In the genomic region with DNA sequence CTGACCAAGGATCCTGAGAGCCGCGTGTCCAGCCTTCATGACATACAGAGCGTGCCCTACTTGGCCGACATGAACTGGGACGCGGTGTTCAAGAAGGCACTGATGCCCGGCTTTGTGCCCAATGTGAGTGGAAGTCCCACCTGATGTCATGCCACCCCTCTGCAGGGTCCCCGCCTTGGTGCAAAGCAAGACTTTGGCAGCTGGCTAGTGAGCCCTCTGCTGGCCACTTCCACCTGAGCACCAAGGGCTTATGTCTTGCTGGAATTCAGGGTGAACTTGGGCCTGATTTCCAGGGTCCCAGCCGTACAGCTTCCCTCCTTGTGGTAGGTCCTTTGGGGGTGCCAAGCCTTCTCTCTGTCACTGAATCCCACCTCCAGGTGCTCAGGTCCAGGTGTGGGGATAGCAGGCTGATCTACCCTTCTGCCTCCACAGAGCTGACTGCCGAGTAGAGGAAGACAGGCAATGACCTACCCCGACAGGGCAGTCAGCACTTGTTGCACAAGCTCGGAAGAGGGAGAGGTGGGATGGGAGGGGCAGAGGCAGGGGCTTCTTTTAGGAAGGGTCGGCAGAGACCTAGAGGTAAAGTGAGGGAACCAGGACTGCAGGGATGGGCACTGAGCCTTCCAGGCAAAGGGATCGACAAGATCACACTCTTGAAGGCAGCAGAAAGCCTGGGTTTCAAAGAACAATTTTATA, we compare ENCODE assay signal across 8 cellular contexts.
DNase-seq lines count a peak whose midpoint lies in the region; ATAC-seq, FAIRE-seq and TF ChIP-seq lines count a peak whose summit lies in the region.

No MANE protein-coding gene starts in this region.

- no peaks in the 10 kb centered on the region for H3K9me1 ChIP-seq in endothelial cell of umbilical vein (replicated peaks; ENCODE audit: control insufficient read depth, extremely low read depth, insufficient read depth, low read length)

- H3K4me3 ChIP-seq in endothelial cell of umbilical vein (replicated peaks in 1 of 3; ENCODE audit: insufficient read depth in 1 of 3, low read depth in 1 of 3, low read length in 3 of 3) (no peak overlapping the region), neural cell (ENCODE audit: low read length) (no peak overlapping the region), thyroid gland (replicated peaks in 1 of 3) (no peak overlapping the region)

- H3K9ac ChIP-seq in endothelial cell of umbilical vein (replicated peaks; ENCODE audit: extremely low read depth, insufficient read depth, low read length), result no peak overlapping the region
- H3K9ac ChIP-seq in neural cell (ENCODE audit: low read length), result no peak overlapping the region

- H3K4me2 ChIP-seq in endothelial cell of umbilical vein (ENCODE audit: insufficient read depth, low read length), result no peak overlapping the region
- H3K4me2 ChIP-seq in neural cell (ENCODE audit: low read length), result no peak overlapping the region

- TF ChIP-seq POLR2A in endothelial cell of umbilical vein (IDR thresholded peaks at IDR 0.05; ENCODE audit: low read depth, low read length) (no peak), thyroid gland (IDR thresholded peaks at IDR 0.05) (no peak)

- H3K9me3 ChIP-seq in endothelial cell of umbilical vein (replicated peaks; ENCODE audit: control insufficient read depth, insufficient read depth, low read length) (no peaks in the 10 kb centered on the region), neural cell (ENCODE audit: low read length) (no peaks in the 10 kb centered on the region), thyroid gland (no peaks in the 10 kb centered on the region)

- H3F3A ChIP-seq in neural cell (ENCODE audit: insufficient read depth, low read length, poor library complexity, severe bottlenecking), result no peaks in the 10 kb centered on the region

- no peaks in the 10 kb centered on the region for H3K9me2 ChIP-seq in neural cell (ENCODE audit: insufficient read depth, low read length)

- DNase-seq in NCI-H510A treated with DMSO at 0.1 percent for 48 hours (lab: John Stamatoyannopoulos, UW) (peak; percentile 32), NCI-H510A (lab: John Stamatoyannopoulos, UW) (no peak), NCI-H1092 treated with DMSO at 0.1 percent for 48 hours (lab: John Stamatoyannopoulos, UW) (peak; percentile 8), endothelial cell of umbilical vein (ENCODE audit: low read depth, low spot score) (peak; percentile 7), thyroid gland (no peak), HCEC 1CT (no peak)

- H3K27me3 ChIP-seq in endothelial cell of umbilical vein (ENCODE audit: control insufficient read depth in 2 of 2, insufficient read depth in 2 of 2, low read length in 2 of 2) (no peaks in the 10 kb centered on the region), neural cell (ENCODE audit: insufficient read depth, low read depth, low read length) (no peaks in the 10 kb centered on the region), thyroid gland (no peaks in the 10 kb centered on the region)

- TF ChIP-seq RAD21 in neural cell (conservative IDR thresholded peaks at IDR 0.05), result no peak

- no TSS peak for BruUV-seq in endothelial cell of umbilical vein (replicated peaks; lab: Mats Ljungman, UMichigan)

- TF ChIP-seq CTCF in endothelial cell of umbilical vein (IDR thresholded peaks at IDR 0.05; ENCODE audit: extremely low read depth in 1 of 2, insufficient read depth in 1 of 2, low read depth in 1 of 2, low read length in 2 of 2) (peak; percentile 36 to 64), neural cell (IDR thresholded peaks at IDR 0.05; ENCODE audit: poor library complexity, severe bottlenecking) (peak; percentile 33), thyroid gland (IDR thresholded peaks at IDR 0.05) (peak in 1 of 6 experiments; percentile 20)

- CTCF ChIA-PET in endothelial cell of umbilical vein (lab: Charles Lee), result interaction anchor here (0.6 to 3.8 kb wide), 18 partner anchors 10 to 474 kb away, joined by 3 to 65 read pairs (median 4); partner anchors contain the start of gene STK32B

- no peak overlapping the region for H2AFZ ChIP-seq in endothelial cell of umbilical vein (ENCODE audit: low read depth, low read length)
- H2AFZ ChIP-seq in neural cell (ENCODE audit: low read depth, low read length), result no peak overlapping the region

- H3K79me2 ChIP-seq in endothelial cell of umbilical vein (ENCODE audit: control insufficient read depth, insufficient read depth, low read length) (no peaks in the 10 kb centered on the region), neural cell (replicated peaks; ENCODE audit: insufficient read depth, low read length) (no peaks in the 10 kb centered on the region)

- no peak for TF ChIP-seq EP300 in neural cell (conservative IDR thresholded peaks at IDR 0.05; ENCODE audit: poor library complexity, severe bottlenecking)

- POLR2A ChIA-PET in endothelial cell of umbilical vein (lab: Charles Lee), result no interaction called here

- intact Hi-C loops in endothelial cell of umbilical vein (cut with micrococcal nuclease) (loop anchor here (1.0 kb wide), 3 partner anchors 330 to 465 kb away; partner anchors contain the start of gene STK32B), thyroid gland (cut with DNase I) (no loop called here)

- no peaks in the 10 kb centered on the region for H3K4me1 ChIP-seq in endothelial cell of umbilical vein (ENCODE audit: control insufficient read depth, extremely low read depth, insufficient read depth, low read length)
- H3K4me1 ChIP-seq in thyroid gland, result no peaks in the 10 kb centered on the region

- H3K27ac ChIP-seq in endothelial cell of umbilical vein (ENCODE audit: insufficient read depth, low read depth, low read length) (no peak overlapping the region), neural cell (ENCODE audit: low read length) (no peak overlapping the region), thyroid gland (no peak overlapping the region)

- ATAC-seq in HG02973 (IDR thresholded peaks at IDR 0.05; ENCODE audit: unreplicated experiment), result no peak

- dilution Hi-C loops in endothelial cell of umbilical vein (cut with MboI; ENCODE audit: extremely low pct_ligation_motif_present, low sequenced_read_pairs), result no loop called here

- FAIRE-seq in endothelial cell of umbilical vein (lab: Jason Lieb, UNC), result no peak

- no peaks in the 10 kb centered on the region for H4K20me1 ChIP-seq in endothelial cell of umbilical vein (replicated peaks; ENCODE audit: control insufficient read depth, extremely low read depth, insufficient read depth, low read length)
- no peaks in the 10 kb centered on the region for H4K20me1 ChIP-seq in neural cell (ENCODE audit: insufficient read depth)

- no peaks in the 10 kb centered on the region for H3K36me3 ChIP-seq in endothelial cell of umbilical vein (ENCODE audit: control insufficient read depth in 2 of 2, extremely low read depth in 1 of 2, insufficient read depth in 2 of 2, low read length in 2 of 2)
- no peaks in the 10 kb centered on the region for H3K36me3 ChIP-seq in neural cell (ENCODE audit: insufficient read depth, low read length)
- no peaks in the 10 kb centered on the region for H3K36me3 ChIP-seq in thyroid gland

- WGBS in thyroid gland, 2 donors, result 78 to 79% methylated on average over 13 to 14 of the region's 14 CpGs

TF ChIP-seq in endothelial cell of umbilical vein, 7 proteins besides CTCF, POLR2A, EP300 and RAD21:
- TF ChIP-seq EZH2 (IDR thresholded peaks at IDR 0.05; ENCODE audit: borderline replicate concordance, low read depth, low read length, severe bottlenecking), result no peak
- no peak for TF ChIP-seq MYC (IDR thresholded peaks at IDR 0.05; ENCODE audit: low read depth, low read length)
- no peak for TF ChIP-seq POLR2AphosphoS5 (IDR thresholded peaks at IDR 0.05; ENCODE audit: insufficient read depth, low read depth, low read length)
- no peak for TF ChIP-seq MAX (IDR thresholded peaks at IDR 0.05; ENCODE audit: insufficient read depth, insufficient read length)
TF ChIP-seq in endothelial cell of umbilical vein: peak in this region for 0.

TF ChIP-seq in neural cell, 6 proteins besides CTCF, POLR2A, EP300 and RAD21:
- TF ChIP-seq SMC3 (conservative IDR thresholded peaks at IDR 0.05; ENCODE audit: poor library complexity), result peak; percentile 39
- no peak for TF ChIP-seq MXI1 (conservative IDR thresholded peaks at IDR 0.05; ENCODE audit: poor library complexity, severe bottlenecking)
- TF ChIP-seq EZH2 (IDR thresholded peaks at IDR 0.05; ENCODE audit: borderline replicate concordance, insufficient read depth, low read length, poor library complexity, severe bottlenecking), result no peak
- no peak for TF ChIP-seq POLR2AphosphoS5 (IDR thresholded peaks at IDR 0.05)
- TF ChIP-seq REST (IDR thresholded peaks at IDR 0.05; ENCODE audit: borderline replicate concordance), result no peak

Comparison
In these comparisons a context has a peak if more than half of its experiments do, and no peak if none do; other contexts are left out.
1. DNase-seq: peak in NCI-H510A treated with DMSO at 0.1 percent for 48 hours (single experiment), NCI-H1092 treated with DMSO at 0.1 percent for 48 hours (single experiment) and endothelial cell of umbilical vein (single experiment); none in NCI-H510A (single experiment), thyroid gland (0 of 2) and HCEC 1CT (single experiment).